ENCODE assay signal across 8 cellular contexts in genomic region chr18:44681039-44681595, GRCh38. TPM values are rescaled to one million over a fixed set of nuclear protein-coding genes. Genes with fewer than 3 reads are reported as not detected.
DNase-seq lines count a peak whose midpoint lies in the region; ATAC-seq and TF ChIP-seq lines count a peak whose summit lies in the region.

No MANE protein-coding gene starts in this region.

- DNase-seq in A673 (ENCODE audit: low spot score): no peak
- DNase-seq in GM19240 (ENCODE audit: insufficient read length, low spot score): peak; percentile 16
- peak; percentile 66 for DNase-seq in adipocyte (ENCODE audit: low read depth)
- peak; percentile 40 for DNase-seq in left kidney (ENCODE audit: low read depth, low spot score)
- no peak for DNase-seq in stimulated activated CD4-positive, alpha-beta T cell treated with anti-CD3 and anti-CD28 coated beads, Interleukin-2, amount 100 ng/mL, for 48 hours

- H3K4me3 ChIP-seq in A673 (ENCODE audit: low read depth, low read length, poor library complexity, severe bottlenecking): peak overlapping the region; percentile 67
- H3K4me3 ChIP-seq in adipocyte (ENCODE audit: low read length): peak overlapping the region; percentile 91
- peak overlapping the region; percentile 56 for H3K4me3 ChIP-seq in thymus (ENCODE audit: low read length)

- TSS peak; percentile 78 for BruUV-seq in A673 (replicated peaks; lab: Mats Ljungman, UMichigan)

- peak overlapping the region; percentile 88 for H3K9ac ChIP-seq in adipocyte (ENCODE audit: low read length)

- no peaks in the 10 kb centered on the region for H3K36me3 ChIP-seq in A673 (ENCODE audit: insufficient read depth, low read length, poor library complexity, severe bottlenecking)
- H3K36me3 ChIP-seq in adipocyte (ENCODE audit: control insufficient read depth, insufficient read depth, low read length, severe bottlenecking): no peaks in the 10 kb centered on the region
- H3K36me3 ChIP-seq in thymus (ENCODE audit: control insufficient read depth, insufficient read depth): no peaks in the 10 kb centered on the region

- POLR2A ChIA-PET in A673 (lab: Charles Lee; ENCODE audit: low non-redundant PET): no interaction called here

- intact Hi-C loops in A673 (cut with micrococcal nuclease; ENCODE audit: unreplicated experiment): loop anchor here (5.0 kb wide), 2 partner anchors 216 to 341 kb away; no protein-coding TSS in a partner anchor

- no peak for ATAC-seq in HG03469 (IDR thresholded peaks at IDR 0.05; ENCODE audit: unreplicated experiment)
- ATAC-seq in HG02678 (IDR thresholded peaks at IDR 0.05; ENCODE audit: unreplicated experiment): no peak

- CTCF ChIA-PET in A673 (lab: Charles Lee): no interaction called here

- H3K27me3 ChIP-seq in A673 (replicated peaks; ENCODE audit: insufficient read depth, low read depth, low read length, poor library complexity): peaks cover 5% of the 10 kb centered on the region
- H3K27me3 ChIP-seq in adipocyte (replicated peaks; ENCODE audit: control insufficient read depth, insufficient read depth, low read length): no peaks in the 10 kb centered on the region
- H3K27me3 ChIP-seq in thymus (ENCODE audit: control insufficient read depth, insufficient read depth): peaks cover 7% of the 10 kb centered on the region

- peak overlapping the region; percentile 19 for H3K27ac ChIP-seq in A673 (ENCODE audit: low read depth, low read length, poor library complexity, severe bottlenecking)
- peak overlapping the region; percentile 8 for H3K27ac ChIP-seq in thymus (ENCODE audit: low read depth)

- H3K9me3 ChIP-seq in A673 (ENCODE audit: low read depth, low read length, poor library complexity, severe bottlenecking) (no peaks in the 10 kb centered on the region), adipocyte (ENCODE audit: control insufficient read depth, low read length) (no peaks in the 10 kb centered on the region), thymus (ENCODE audit: control insufficient read depth) (no peaks in the 10 kb centered on the region)

- peaks cover 22% of the 10 kb centered on the region for H3K4me1 ChIP-seq in A673 (ENCODE audit: insufficient read depth, low read length, poor library complexity, severe bottlenecking)
- peaks cover 23% of the 10 kb centered on the region for H3K4me1 ChIP-seq in adipocyte (ENCODE audit: control insufficient read depth, insufficient read depth, low read length)
- peaks cover 3% of the 10 kb centered on the region for H3K4me1 ChIP-seq in thymus (ENCODE audit: control insufficient read depth, insufficient read depth, low read length)

- TF ChIP-seq CTCF in A673 (conservative IDR thresholded peaks at IDR 0.05; ENCODE audit: low read depth, low read length): no peak

- 3% methylated on average over 18 of the region's 18 CpGs for WGBS in thymus

RNA-seq across cellular contexts. Expression of gene SETBP1, which starts 0.4 kb away (rescaled TPM):
- 14.0 and 16.2 TPM in 2 replicates for total RNA-seq in A673 (2021)
- 3.3 TPM for polyA plus RNA-seq in thymus

Comparison
In these comparisons a context has a peak if more than half of its experiments do, and no peak if none do; other contexts are left out.
1. DNase-seq: peak in GM19240 (single experiment), adipocyte (single experiment) and left kidney (single experiment); none in A673 (single experiment) and stimulated activated CD4-positive, alpha-beta T cell treated with anti-CD3 and anti-CD28 coated beads, Interleukin-2, amount 100 ng/mL, for 48 hours (0 of 2).
2. Peak in every context shown above with its lines, with median percentiles within 50 percentile points of each other: H3K4me3 ChIP-seq.